Comparison of ENCODE assay signal across 1 cellular context in the genomic region with DNA sequence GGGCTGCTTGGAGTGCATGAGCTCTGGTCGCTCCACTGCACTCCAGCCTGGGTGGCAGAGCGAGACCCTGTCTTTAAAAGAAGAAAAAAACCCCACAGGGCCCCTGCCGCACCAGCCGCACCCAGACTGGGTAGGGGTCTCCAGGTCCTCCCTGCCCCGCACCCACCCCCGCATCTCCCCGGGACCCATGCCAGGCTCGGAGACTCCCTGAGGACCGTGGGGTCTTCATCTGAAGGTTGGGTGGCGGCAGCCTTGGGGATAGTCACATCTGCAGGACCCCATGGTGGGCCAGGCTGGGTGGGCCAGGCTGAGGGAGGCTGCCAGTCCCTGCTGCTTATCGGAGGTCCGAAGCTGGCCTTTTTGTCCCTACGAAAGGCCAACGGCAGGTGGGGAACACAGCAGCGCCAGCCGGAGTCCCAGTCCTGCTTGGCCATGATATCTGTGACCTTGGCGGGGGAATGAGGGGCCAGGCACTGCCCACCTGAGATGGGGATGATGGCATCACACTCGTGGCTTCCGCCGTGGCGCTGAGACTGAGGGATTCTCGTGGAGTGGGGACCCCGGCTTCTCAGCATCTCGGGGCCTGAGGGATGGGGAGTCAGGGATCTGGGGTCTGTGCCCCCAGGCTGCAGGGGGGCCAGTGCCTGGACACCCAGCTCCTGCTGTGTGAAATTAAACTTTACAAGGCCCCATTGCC.
TF ChIP-seq lines count a peak whose summit lies in the region.

No MANE protein-coding gene starts in this region.

TF ChIP-seq in GM23338, 12 proteins besides CTCF, POLR2A, EP300 and RAD21 (continued from another document):
- TF ChIP-seq, protein P1, sequence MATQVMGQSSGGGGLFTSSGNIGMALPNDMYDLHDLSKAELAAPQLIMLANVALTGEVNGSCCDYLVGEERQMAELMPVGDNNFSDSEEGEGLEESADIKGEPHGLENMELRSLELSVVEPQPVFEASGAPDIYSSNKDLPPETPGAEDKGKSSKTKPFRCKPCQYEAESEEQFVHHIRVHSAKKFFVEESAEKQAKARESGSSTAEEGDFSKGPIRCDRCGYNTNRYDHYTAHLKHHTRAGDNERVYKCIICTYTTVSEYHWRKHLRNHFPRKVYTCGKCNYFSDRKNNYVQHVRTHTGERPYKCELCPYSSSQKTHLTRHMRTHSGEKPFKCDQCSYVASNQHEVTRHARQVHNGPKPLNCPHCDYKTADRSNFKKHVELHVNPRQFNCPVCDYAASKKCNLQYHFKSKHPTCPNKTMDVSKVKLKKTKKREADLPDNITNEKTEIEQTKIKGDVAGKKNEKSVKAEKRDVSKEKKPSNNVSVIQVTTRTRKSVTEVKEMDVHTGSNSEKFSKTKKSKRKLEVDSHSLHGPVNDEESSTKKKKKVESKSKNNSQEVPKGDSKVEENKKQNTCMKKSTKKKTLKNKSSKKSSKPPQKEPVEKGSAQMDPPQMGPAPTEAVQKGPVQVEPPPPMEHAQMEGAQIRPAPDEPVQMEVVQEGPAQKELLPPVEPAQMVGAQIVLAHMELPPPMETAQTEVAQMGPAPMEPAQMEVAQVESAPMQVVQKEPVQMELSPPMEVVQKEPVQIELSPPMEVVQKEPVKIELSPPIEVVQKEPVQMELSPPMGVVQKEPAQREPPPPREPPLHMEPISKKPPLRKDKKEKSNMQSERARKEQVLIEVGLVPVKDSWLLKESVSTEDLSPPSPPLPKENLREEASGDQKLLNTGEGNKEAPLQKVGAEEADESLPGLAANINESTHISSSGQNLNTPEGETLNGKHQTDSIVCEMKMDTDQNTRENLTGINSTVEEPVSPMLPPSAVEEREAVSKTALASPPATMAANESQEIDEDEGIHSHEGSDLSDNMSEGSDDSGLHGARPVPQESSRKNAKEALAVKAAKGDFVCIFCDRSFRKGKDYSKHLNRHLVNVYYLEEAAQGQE (IDR thresholded peaks at IDR 0.05; ENCODE audit: unreplicated experiment), result no peak
- TF ChIP-seq CREB1 (CRISPR knock-in tag; IDR thresholded peaks at IDR 0.05; ENCODE audit: low read depth) (no peak), ZNF331 (CRISPR knock-in tag; IDR thresholded peaks at IDR 0.05; ENCODE audit: low read depth) (no peak)
